12 cellular contexts compared by ENCODE assay signal in the genomic region with DNA sequence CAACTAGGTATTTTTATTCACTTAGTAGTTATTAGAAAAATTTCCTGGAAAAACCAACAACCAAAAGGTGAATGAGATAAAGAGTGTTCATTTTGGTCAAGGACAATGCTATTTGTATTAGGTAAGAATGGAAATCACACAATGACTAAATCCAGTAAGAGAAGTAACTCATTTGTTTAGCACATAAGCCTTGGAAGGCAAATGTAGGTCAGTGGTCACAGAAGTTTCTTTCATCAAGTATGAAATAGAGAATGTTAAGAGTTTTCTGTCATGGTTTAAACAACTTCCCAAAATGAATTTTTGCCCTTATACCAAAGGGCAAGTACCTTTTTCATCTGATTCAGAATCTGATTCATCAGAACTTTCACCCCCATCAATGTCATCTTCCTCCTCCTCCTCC.
DNase-seq lines count a peak whose midpoint lies in the region; ATAC-seq and TF ChIP-seq lines count a peak whose summit lies in the region.
"Had no signal": no experiment of that assay in that cellular context is flagged by ENCODE, and none has a peak within 500 bp of the region (broad histone marks: within the 10 kb centered on the region; RNA-seq: fewer than 3 reads in every experiment).

No MANE protein-coding gene starts in this region.

- no peak for TF ChIP-seq RAD21 in liver (IDR thresholded peaks at IDR 0.05)

- H3K27ac ChIP-seq in liver (ENCODE audit: low read depth in 1 of 2, low read length in 2 of 2) (no peak overlapping the region), neural progenitor cell (no peak overlapping the region)
- H3K27ac ChIP-seq: parathyroid adenoma had no signal

- TF ChIP-seq CTCF in liver (IDR thresholded peaks at IDR 0.05; ENCODE audit: low read depth, low read length, missing input control) (no peak), neural progenitor cell (IDR thresholded peaks at IDR 0.05) (no peak)

- no peak overlapping the region for H3K4me3 ChIP-seq in liver (ENCODE audit: low read depth in 1 of 3, low read length in 3 of 3)
- no peak overlapping the region for H3K4me3 ChIP-seq in neural progenitor cell
- H3K4me3 ChIP-seq: lung had no signal

- H3K9me3 ChIP-seq in liver (ENCODE audit: control insufficient read depth in 4 of 4, low read length in 3 of 4) (no peaks in the 10 kb centered on the region), neural progenitor cell (ENCODE audit: low read depth) (no peaks in the 10 kb centered on the region)

- H3K27me3 ChIP-seq in liver (ENCODE audit: control insufficient read depth in 4 of 4, insufficient read depth in 4 of 4, low read length in 3 of 4) (no peaks in the 10 kb centered on the region), neural progenitor cell (no peaks in the 10 kb centered on the region)

- H3K9ac ChIP-seq in liver (ENCODE audit: low read depth in 1 of 2, low read length in 2 of 2): no peak overlapping the region
- H3K9ac ChIP-seq in neural progenitor cell: no peak overlapping the region
- H3K9ac ChIP-seq: parathyroid adenoma had no signal

- H3K4me1 ChIP-seq in liver (ENCODE audit: control insufficient read depth in 4 of 4, insufficient read depth in 4 of 4, low read length in 3 of 4) (no peaks in the 10 kb centered on the region), neural progenitor cell (no peaks in the 10 kb centered on the region)
- H3K4me1 ChIP-seq: parathyroid adenoma had no signal

- H4K20me1 ChIP-seq in neural progenitor cell (ENCODE audit: low read depth): no peaks in the 10 kb centered on the region

- peaks cover 2% of the 10 kb centered on the region for H3K4me1 Mint-ChIP-seq in neural progenitor cell
- H3K4me1 Mint-ChIP-seq: CD8-positive, alpha-beta memory T cell had no signal

- ATAC-seq in GM18867 (IDR thresholded peaks at IDR 0.05; ENCODE audit: unreplicated experiment) (peak; percentile 75), GM21619 (IDR thresholded peaks at IDR 0.05; ENCODE audit: unreplicated experiment) (peak; percentile 85), HG03439 (IDR thresholded peaks at IDR 0.05; ENCODE audit: unreplicated experiment) (peak; percentile 55)

- H3K4me2 ChIP-seq in neural progenitor cell: no peak overlapping the region

- H3K27me3 Mint-ChIP-seq in neural progenitor cell (ENCODE audit: insufficient read depth, low read depth): no peaks in the 10 kb centered on the region
- H3K27me3 Mint-ChIP-seq: CD8-positive, alpha-beta memory T cell had no signal

- no peak overlapping the region for H2AFZ ChIP-seq in neural progenitor cell (replicated peaks)
- H2AFZ ChIP-seq: parathyroid adenoma had no signal

- no peak overlapping the region for H3K27ac Mint-ChIP-seq in neural progenitor cell

- H3K4me3 Mint-ChIP-seq in neural progenitor cell: no peak overlapping the region
- H3K4me3 Mint-ChIP-seq: CD8-positive, alpha-beta memory T cell had no signal

- H3K9me3 Mint-ChIP-seq in neural progenitor cell: no peaks in the 10 kb centered on the region
- H3K9me3 Mint-ChIP-seq: CD8-positive, alpha-beta memory T cell had no signal

- peaks cover 12% of the 10 kb centered on the region for H3K36me3 Mint-ChIP-seq in neural progenitor cell

- no peaks in the 10 kb centered on the region for H3F3A ChIP-seq in neural progenitor cell (ENCODE audit: low read depth)

- H3K79me2 ChIP-seq in neural progenitor cell (ENCODE audit: low read depth): no peaks in the 10 kb centered on the region
- H3K79me2 ChIP-seq: parathyroid adenoma had no signal

- peaks cover 0 to 11% (median 5%) of the 10 kb centered on the region in 4 donors for H3K36me3 ChIP-seq in liver (ENCODE audit: control insufficient read depth in 4 of 4, insufficient read depth in 3 of 4, low read depth in 1 of 4, low read length in 3 of 4)
- no peaks in the 10 kb centered on the region for H3K36me3 ChIP-seq in neural progenitor cell

- DNase-seq in NCI-H1436 treated with DMSO at 0.1 percent for 48 hours (lab: John Stamatoyannopoulos, UW): no peak
- no peak for DNase-seq in activated CD4-positive, alpha-beta T cell treated with anti-CD3 and anti-CD28 coated beads for 1 hour
- no peak for DNase-seq in neural progenitor cell (ENCODE audit: low spot score)
- DNase-seq in cerebellum (ENCODE audit: low spot score): no peak
- DNase-seq: activated CD4-positive, alpha-beta T cell treated with anti-CD3 and anti-CD28 coated beads, Interleukin-2, amount 50 U/mL, for 4 hours; CD8-positive, alpha-beta memory T cell had no signal

TF ChIP-seq in liver, 16 proteins besides CTCF, POLR2A, EP300 and RAD21:
- TF ChIP-seq FOXA2 (IDR thresholded peaks at IDR 0.05): peak; percentile 14
- peak; percentile 36 for TF ChIP-seq YY1 (IDR thresholded peaks at IDR 0.05)
- no peak for TF ChIP-seq HNF4G (IDR thresholded peaks at IDR 0.05)
- TF ChIP-seq FOXA1 (IDR thresholded peaks at IDR 0.05): no peak
- TF ChIP-seq HNF4A (conservative IDR thresholded peaks at IDR 0.05): peak; percentile 49 to 51
- TF ChIP-seq EGR1 (IDR thresholded peaks at IDR 0.05; ENCODE audit: low read depth in 2 of 2): peak in 1 of 2 donors; percentile 26
- TF ChIP-seq TAF1 (conservative IDR thresholded peaks at IDR 0.05): no peak
- TF ChIP-seq, protein P1, sequence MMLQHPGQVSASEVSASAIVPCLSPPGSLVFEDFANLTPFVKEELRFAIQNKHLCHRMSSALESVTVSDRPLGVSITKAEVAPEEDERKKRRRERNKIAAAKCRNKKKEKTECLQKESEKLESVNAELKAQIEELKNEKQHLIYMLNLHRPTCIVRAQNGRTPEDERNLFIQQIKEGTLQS (IDR thresholded peaks at IDR 0.05): no peak
- TF ChIP-seq, protein P2, sequence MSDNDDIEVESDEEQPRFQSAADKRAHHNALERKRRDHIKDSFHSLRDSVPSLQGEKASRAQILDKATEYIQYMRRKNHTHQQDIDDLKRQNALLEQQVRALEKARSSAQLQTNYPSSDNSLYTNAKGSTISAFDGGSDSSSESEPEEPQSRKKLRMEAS (IDR thresholded peaks at IDR 0.05): no peak
- TF ChIP-seq, protein P3, sequence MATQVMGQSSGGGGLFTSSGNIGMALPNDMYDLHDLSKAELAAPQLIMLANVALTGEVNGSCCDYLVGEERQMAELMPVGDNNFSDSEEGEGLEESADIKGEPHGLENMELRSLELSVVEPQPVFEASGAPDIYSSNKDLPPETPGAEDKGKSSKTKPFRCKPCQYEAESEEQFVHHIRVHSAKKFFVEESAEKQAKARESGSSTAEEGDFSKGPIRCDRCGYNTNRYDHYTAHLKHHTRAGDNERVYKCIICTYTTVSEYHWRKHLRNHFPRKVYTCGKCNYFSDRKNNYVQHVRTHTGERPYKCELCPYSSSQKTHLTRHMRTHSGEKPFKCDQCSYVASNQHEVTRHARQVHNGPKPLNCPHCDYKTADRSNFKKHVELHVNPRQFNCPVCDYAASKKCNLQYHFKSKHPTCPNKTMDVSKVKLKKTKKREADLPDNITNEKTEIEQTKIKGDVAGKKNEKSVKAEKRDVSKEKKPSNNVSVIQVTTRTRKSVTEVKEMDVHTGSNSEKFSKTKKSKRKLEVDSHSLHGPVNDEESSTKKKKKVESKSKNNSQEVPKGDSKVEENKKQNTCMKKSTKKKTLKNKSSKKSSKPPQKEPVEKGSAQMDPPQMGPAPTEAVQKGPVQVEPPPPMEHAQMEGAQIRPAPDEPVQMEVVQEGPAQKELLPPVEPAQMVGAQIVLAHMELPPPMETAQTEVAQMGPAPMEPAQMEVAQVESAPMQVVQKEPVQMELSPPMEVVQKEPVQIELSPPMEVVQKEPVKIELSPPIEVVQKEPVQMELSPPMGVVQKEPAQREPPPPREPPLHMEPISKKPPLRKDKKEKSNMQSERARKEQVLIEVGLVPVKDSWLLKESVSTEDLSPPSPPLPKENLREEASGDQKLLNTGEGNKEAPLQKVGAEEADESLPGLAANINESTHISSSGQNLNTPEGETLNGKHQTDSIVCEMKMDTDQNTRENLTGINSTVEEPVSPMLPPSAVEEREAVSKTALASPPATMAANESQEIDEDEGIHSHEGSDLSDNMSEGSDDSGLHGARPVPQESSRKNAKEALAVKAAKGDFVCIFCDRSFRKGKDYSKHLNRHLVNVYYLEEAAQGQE (IDR thresholded peaks at IDR 0.05): no peak
- TF ChIP-seq, protein P4, sequence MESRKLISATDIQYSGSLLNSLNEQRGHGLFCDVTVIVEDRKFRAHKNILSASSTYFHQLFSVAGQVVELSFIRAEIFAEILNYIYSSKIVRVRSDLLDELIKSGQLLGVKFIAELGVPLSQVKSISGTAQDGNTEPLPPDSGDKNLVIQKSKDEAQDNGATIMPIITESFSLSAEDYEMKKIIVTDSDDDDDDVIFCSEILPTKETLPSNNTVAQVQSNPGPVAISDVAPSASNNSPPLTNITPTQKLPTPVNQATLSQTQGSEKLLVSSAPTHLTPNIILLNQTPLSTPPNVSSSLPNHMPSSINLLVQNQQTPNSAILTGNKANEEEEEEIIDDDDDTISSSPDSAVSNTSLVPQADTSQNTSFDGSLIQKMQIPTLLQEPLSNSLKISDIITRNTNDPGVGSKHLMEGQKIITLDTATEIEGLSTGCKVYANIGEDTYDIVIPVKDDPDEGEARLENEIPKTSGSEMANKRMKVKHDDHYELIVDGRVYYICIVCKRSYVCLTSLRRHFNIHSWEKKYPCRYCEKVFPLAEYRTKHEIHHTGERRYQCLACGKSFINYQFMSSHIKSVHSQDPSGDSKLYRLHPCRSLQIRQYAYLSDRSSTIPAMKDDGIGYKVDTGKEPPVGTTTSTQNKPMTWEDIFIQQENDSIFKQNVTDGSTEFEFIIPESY (IDR thresholded peaks at IDR 0.05): no peak
- peak in 1 of 2 donors; percentile 24 for TF ChIP-seq JUND (IDR thresholded peaks at IDR 0.05)
- no peak for TF ChIP-seq NR2F2 (IDR thresholded peaks at IDR 0.05)
- peak; percentile 49 for TF ChIP-seq SP1 (IDR thresholded peaks at IDR 0.05)
- TF ChIP-seq GABPA (IDR thresholded peaks at IDR 0.05 in 1 of 2, conservative IDR thresholded peaks at IDR 0.05 in 1 of 2): no peak
- peak; percentile 51 to 74 for TF ChIP-seq RXRA (IDR thresholded peaks at IDR 0.05)
TF ChIP-seq in liver: peak in this region for 7.
